ENCODE assay signal across 1 cellular context in genomic region chr11:111395081-111395480, GRCh38.
TF ChIP-seq lines count a peak whose summit lies in the region.

No MANE protein-coding gene starts in this region.

TF ChIP-seq in HepG2, 621 proteins besides CTCF, POLR2A, EP300 and RAD21 (continued from another document and continues in another):
- TF ChIP-seq ZNF512B (CRISPR knock-in tag; IDR thresholded peaks at IDR 0.05; ENCODE audit: borderline replicate concordance) = no peak
- TF ChIP-seq E2F5 (CRISPR knock-in tag; conservative IDR thresholded peaks at IDR 0.05) = no peak
- peak; percentile 80 for TF ChIP-seq NFKBIZ (CRISPR knock-in tag; IDR thresholded peaks at IDR 0.05)
- peak; percentile 84; the same call in 1 of the 2 replicates for TF ChIP-seq MEIS1 (CRISPR knock-in tag; IDR thresholded peaks at IDR 0.05; ENCODE audit: borderline replicate concordance)
- no peak for TF ChIP-seq ZNF510 (CRISPR knock-in tag; IDR thresholded peaks at IDR 0.05; ENCODE audit: low read depth)
- peak; percentile 69 for TF ChIP-seq RARA (CRISPR knock-in tag; IDR thresholded peaks at IDR 0.05)
- peak; percentile 78; the same call in 1 of the 2 replicates for TF ChIP-seq HIC2 (CRISPR knock-in tag; IDR thresholded peaks at IDR 0.05; ENCODE audit: low read depth)
- peak; percentile 37 for TF ChIP-seq STAG1 (CRISPR knock-in tag; IDR thresholded peaks at IDR 0.05)
- TF ChIP-seq PAX8 (CRISPR knock-in tag; IDR thresholded peaks at IDR 0.05; ENCODE audit: borderline replicate concordance) = no peak
- peak; percentile 75 for TF ChIP-seq ZBTB4 (CRISPR knock-in tag; IDR thresholded peaks at IDR 0.05; ENCODE audit: borderline replicate concordance)
- TF ChIP-seq PHF5A (CRISPR knock-in tag; IDR thresholded peaks at IDR 0.05; ENCODE audit: low read depth, unreplicated experiment) = peak; percentile 40
- no peak for TF ChIP-seq ZNF367 (CRISPR knock-in tag; IDR thresholded peaks at IDR 0.05; ENCODE audit: borderline replicate concordance)
- no peak for TF ChIP-seq XBP1 (CRISPR knock-in tag; IDR thresholded peaks at IDR 0.05)
- no peak for TF ChIP-seq CSRNP1 (CRISPR knock-in tag; IDR thresholded peaks at IDR 0.05)
- TF ChIP-seq ZNF616 (CRISPR knock-in tag; IDR thresholded peaks at IDR 0.05; ENCODE audit: low read depth) = no peak
- peak; percentile 100 for TF ChIP-seq ZNF687 (CRISPR knock-in tag; IDR thresholded peaks at IDR 0.05)
- no peak for TF ChIP-seq ZNF781 (CRISPR knock-in tag; IDR thresholded peaks at IDR 0.05; ENCODE audit: borderline replicate concordance, not compliant biosample characterization)
- TF ChIP-seq MAZ (IDR thresholded peaks at IDR 0.05; ENCODE audit: borderline replicate concordance, low read depth, low read length) = no peak
- 0 out of 2 replicates have a peak, but pooled peaks have one; percentile 67 for TF ChIP-seq MAZ (CRISPR knock-in tag; IDR thresholded peaks at IDR 0.05; ENCODE audit: low read depth)
- peak; percentile 52 for TF ChIP-seq ZEB1 (IDR thresholded peaks at IDR 0.05; ENCODE audit: insufficient replicate concordance, low read depth)
- TF ChIP-seq ZNF280B (CRISPR knock-in tag; IDR thresholded peaks at IDR 0.05; ENCODE audit: borderline replicate concordance) = no peak; the same call in 1 of the 2 replicates
- 0 out of 2 replicates have a peak, but pooled peaks have one; percentile 32 for TF ChIP-seq ZNF619 (CRISPR knock-in tag; IDR thresholded peaks at IDR 0.05)
- TF ChIP-seq ZNF431 (CRISPR knock-in tag; IDR thresholded peaks at IDR 0.05; ENCODE audit: borderline replicate concordance, low read depth) = no peak
- TF ChIP-seq ZKSCAN5 (CRISPR knock-in tag; IDR thresholded peaks at IDR 0.05) = peak; percentile 99
- TF ChIP-seq ELF1 (CRISPR knock-in tag; IDR thresholded peaks at IDR 0.05) = peak; percentile 58
- 0 out of 2 replicates have a peak, but pooled peaks have one; percentile 42 for TF ChIP-seq ZNF652 (CRISPR knock-in tag; IDR thresholded peaks at IDR 0.05; ENCODE audit: borderline replicate concordance, low read depth)
- TF ChIP-seq ZNF17 (CRISPR knock-in tag; IDR thresholded peaks at IDR 0.05) = no peak; the same call in 1 of the 2 replicates
- no peak for TF ChIP-seq ESRRA (CRISPR knock-in tag; IDR thresholded peaks at IDR 0.05; ENCODE audit: low read depth)
- peak; percentile 79 for TF ChIP-seq ZNF143 (CRISPR knock-in tag; IDR thresholded peaks at IDR 0.05)
- TF ChIP-seq TGIF2 (CRISPR knock-in tag; IDR thresholded peaks at IDR 0.05) = peak; percentile 84; the same call in 1 of the 2 replicates
- peak; percentile 62; the same call in 1 of the 2 replicates for TF ChIP-seq PHF20 (CRISPR knock-in tag; IDR thresholded peaks at IDR 0.05)
- TF ChIP-seq MYC (CRISPR knock-in tag; IDR thresholded peaks at IDR 0.05; ENCODE audit: borderline replicate concordance) = peak; percentile 92
- TF ChIP-seq KDM5B (CRISPR knock-in tag; IDR thresholded peaks at IDR 0.05; ENCODE audit: borderline replicate concordance) = peak; percentile 14; the same call in 1 of the 2 replicates
- no peak; the same call in 1 of the 2 replicates for TF ChIP-seq FUBP1 (CRISPR knock-in tag; IDR thresholded peaks at IDR 0.05; ENCODE audit: borderline replicate concordance)
- TF ChIP-seq ZNF678 (CRISPR knock-in tag; IDR thresholded peaks at IDR 0.05) = no peak
- no peak for TF ChIP-seq HNF4G (IDR thresholded peaks at IDR 0.05; ENCODE audit: borderline replicate concordance, low read depth, low read length)
- TF ChIP-seq HNF4G (CRISPR knock-in tag; IDR thresholded peaks at IDR 0.05; ENCODE audit: borderline replicate concordance, low read depth) = peak; percentile 29; the same call in 1 of the 2 replicates
